9 cellular contexts compared by ENCODE assay signal in genomic region chr1:51534447-51534846, GRCh38. TPM values are rescaled to one million over a fixed set of nuclear protein-coding genes. Genes with fewer than 3 reads are reported as not detected.
DNase-seq lines count a peak whose midpoint lies in the region; ATAC-seq, FAIRE-seq and TF ChIP-seq lines count a peak whose summit lies in the region.
"Had no signal": no experiment of that assay in that cellular context is flagged by ENCODE, and none has a peak within 500 bp of the region (broad histone marks: within the 10 kb centered on the region; RNA-seq: fewer than 3 reads in every experiment).

No MANE protein-coding gene starts in this region.

- TF ChIP-seq POLR2A in GM18505 (IDR thresholded peaks at IDR 0.05; ENCODE audit: borderline replicate concordance, extremely low read depth, insufficient read depth, insufficient read length) = no peak

- H4K20me1 ChIP-seq in astrocyte (ENCODE audit: insufficient read depth, low read length) = no peaks in the 10 kb centered on the region

- no peak for FAIRE-seq in astrocyte (lab: Jason Lieb, UNC)
- FAIRE-seq: keratinocyte had no signal

- H3K9me3 ChIP-seq in astrocyte (ENCODE audit: insufficient read depth, low read depth, low read length) (no peaks in the 10 kb centered on the region), parathyroid adenoma (ENCODE audit: control insufficient read depth, low read length) (no peaks in the 10 kb centered on the region)

- peak overlapping the region; percentile 4 for H3K27ac Mint-ChIP-seq in astrocyte (ENCODE audit: unreplicated experiment)

- no peaks in the 10 kb centered on the region for H3K79me2 ChIP-seq in astrocyte (ENCODE audit: insufficient read depth, low read length)
- no peaks in the 10 kb centered on the region for H3K79me2 ChIP-seq in parathyroid adenoma

- H3K4me3 ChIP-seq in astrocyte (ENCODE audit: insufficient read depth, low read depth, low read length) (no peak overlapping the region), parathyroid adenoma (ENCODE audit: low read depth, low read length) (no peak overlapping the region)

- no peak overlapping the region for H3K4me3 Mint-ChIP-seq in astrocyte (ENCODE audit: unreplicated experiment)

- H3K27me3 Mint-ChIP-seq in astrocyte (ENCODE audit: low read depth, unreplicated experiment) = no peaks in the 10 kb centered on the region

- no peak for DNase-seq in astrocyte (ENCODE audit: low read depth)
- DNase-seq in DMS53 treated with DMSO at 0.1 percent for 48 hours (lab: John Stamatoyannopoulos, UW; ENCODE audit: unreplicated experiment) = no peak
- no peak for DNase-seq in SHP77 treated with DMSO at 0.1 percent for 48 hours (lab: John Stamatoyannopoulos, UW)
- DNase-seq in stimulated activated CD4-positive, alpha-beta T cell treated with anti-CD3 and anti-CD28 coated beads, Interleukin-2, amount 100 ng/mL, for 48 hours = no peak

- H3K36me3 ChIP-seq in astrocyte (ENCODE audit: insufficient read depth, low read length) = no peaks in the 10 kb centered on the region
- H3K36me3 ChIP-seq in parathyroid adenoma (ENCODE audit: control insufficient read depth, insufficient read depth, low read length) = no peaks in the 10 kb centered on the region

- H3K36me3 Mint-ChIP-seq in astrocyte (ENCODE audit: low read depth, unreplicated experiment) = no peaks in the 10 kb centered on the region

- H3K4me1 Mint-ChIP-seq in astrocyte (ENCODE audit: low read depth, unreplicated experiment) = no peaks in the 10 kb centered on the region

- H2AFZ ChIP-seq in astrocyte (ENCODE audit: low read depth, low read length) (peak overlapping the region; percentile 35), parathyroid adenoma (peak overlapping the region; percentile 70)

- H3K27ac ChIP-seq in astrocyte (ENCODE audit: low read depth, low read length) (no peak overlapping the region), parathyroid adenoma (no peak overlapping the region)

- no peak for TF ChIP-seq CTCF in astrocyte (IDR thresholded peaks at IDR 0.05; ENCODE audit: insufficient read depth, low read depth, low read length)
- TF ChIP-seq CTCF in parathyroid adenoma (IDR thresholded peaks at IDR 0.05) = no peak

- H3K9ac ChIP-seq in astrocyte (ENCODE audit: low read length) (no peak overlapping the region), parathyroid adenoma (no peak overlapping the region)

- peak; percentile 36 for ATAC-seq in GM18505 (IDR thresholded peaks at IDR 0.05; ENCODE audit: unreplicated experiment)
- peak; percentile 57 for ATAC-seq in HG02759 (IDR thresholded peaks at IDR 0.05; ENCODE audit: unreplicated experiment)
- ATAC-seq in GM19467 (IDR thresholded peaks at IDR 0.05; ENCODE audit: unreplicated experiment) = no peak

- peaks cover 2% of the 10 kb centered on the region for H3K9me3 Mint-ChIP-seq in astrocyte (ENCODE audit: unreplicated experiment)

- H3K4me1 ChIP-seq in astrocyte (ENCODE audit: insufficient read depth, low read length) = no peaks in the 10 kb centered on the region
- no peaks in the 10 kb centered on the region for H3K4me1 ChIP-seq in parathyroid adenoma

- peaks cover 5% of the 10 kb centered on the region for H3K27me3 ChIP-seq in astrocyte (ENCODE audit: insufficient read depth, low read length)
- no peaks in the 10 kb centered on the region for H3K27me3 ChIP-seq in parathyroid adenoma (ENCODE audit: control insufficient read depth, insufficient read depth, low read length)

- H3K4me2 ChIP-seq in astrocyte (ENCODE audit: low read length) (no peak overlapping the region), parathyroid adenoma (ENCODE audit: low read length) (no peak overlapping the region)

RNA-seq across cellular contexts. Expression of gene EPS15, which starts 15.4 kb away (rescaled TPM):
- 66.6 and 70.6 TPM in 2 replicates for total RNA-seq in astrocyte
